9 cellular contexts compared by ENCODE assay signal in the genomic region with DNA sequence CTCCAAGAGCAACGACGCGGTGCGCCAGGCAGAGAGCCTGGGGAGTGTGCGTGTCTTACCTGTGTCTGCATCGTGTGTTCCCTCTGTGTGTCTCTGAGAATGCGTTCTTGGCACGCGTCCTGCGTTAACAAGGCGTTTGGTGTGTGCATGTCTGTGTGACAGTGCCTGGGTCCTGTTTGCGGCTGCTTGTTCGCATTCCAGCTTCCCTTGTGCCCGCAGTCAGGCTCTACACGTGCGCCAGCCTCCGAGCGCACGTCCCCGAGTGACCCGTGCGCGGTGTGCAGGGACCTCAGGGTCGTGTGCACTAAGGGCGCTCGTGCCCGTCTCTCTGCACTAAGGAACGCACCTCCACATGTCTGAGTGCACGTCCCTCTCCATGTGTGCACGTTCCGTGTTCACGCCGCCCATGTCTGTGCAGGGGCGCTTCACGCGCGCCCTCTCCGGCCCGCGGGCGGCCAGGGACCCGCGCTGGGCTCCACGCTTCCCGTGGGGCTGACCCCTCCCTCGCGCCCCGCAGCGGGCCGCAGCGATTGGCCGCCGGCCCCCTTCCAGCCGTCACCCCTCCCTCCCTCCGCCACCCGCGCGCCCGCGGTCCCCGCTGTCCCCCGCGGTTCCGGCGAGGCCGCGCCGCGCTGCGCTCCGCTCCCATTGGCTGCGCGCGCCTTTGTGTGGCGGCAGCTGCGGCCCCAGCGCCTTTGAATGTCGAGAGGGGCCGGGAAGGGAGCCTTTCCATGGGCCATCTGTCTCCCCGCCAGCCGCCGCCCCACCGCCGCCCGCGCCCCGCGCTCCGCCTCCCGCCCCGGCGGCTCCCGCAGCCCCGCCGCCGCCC.
DNase-seq lines count a peak whose midpoint lies in the region; ATAC-seq and TF ChIP-seq lines count a peak whose summit lies in the region.
"Had no signal": no experiment of that assay in that cellular context is flagged by ENCODE, and none has a peak within 500 bp of the region (broad histone marks: within the 10 kb centered on the region; RNA-seq: fewer than 3 reads in every experiment).

No MANE protein-coding gene starts in this region.

- no peak overlapping the region for H3K27ac ChIP-seq in right atrium auricular region
- H3K27ac ChIP-seq: 22Rv1 had no signal

- H3K27me3 ChIP-seq in right atrium auricular region: no peaks in the 10 kb centered on the region

- H3K4me3 ChIP-seq in right atrium auricular region: peak overlapping the region; percentile 68 to 70

- H3K4me1 Mint-ChIP-seq in activated naive CD8-positive, alpha-beta T cell treated with anti-CD3 and anti-CD28 coated beads, Interleukin-2, amount 10 ng/mL, durations not matched to agents 7 days and 5 days: peaks cover 41% of the 10 kb centered on the region

- H3K9me3 ChIP-seq in right atrium auricular region: no peaks in the 10 kb centered on the region

- H3K27ac Mint-ChIP-seq in activated naive CD8-positive, alpha-beta T cell treated with anti-CD3 and anti-CD28 coated beads, Interleukin-2, amount 10 ng/mL, durations not matched to agents 7 days and 5 days: no peak overlapping the region

- H3K4me3 Mint-ChIP-seq in activated naive CD8-positive, alpha-beta T cell treated with anti-CD3 and anti-CD28 coated beads, Interleukin-2, amount 10 ng/mL, durations not matched to agents 7 days and 5 days: peak overlapping the region; percentile 76

- in situ Hi-C loops in ACHN (cut with HindIII; ENCODE audit: low pct_ligation_motif_present, low pct_unique_long_range_greater_than_20kb, low sequenced_read_pairs): no loop called here

- peaks cover 0 to 39% of the 10 kb centered on the region in 2 donors for H3K4me1 ChIP-seq in right atrium auricular region

- H3K36me3 ChIP-seq in right atrium auricular region: no peaks in the 10 kb centered on the region

- peaks cover 3% of the 10 kb centered on the region for H3K36me3 Mint-ChIP-seq in activated naive CD8-positive, alpha-beta T cell treated with anti-CD3 and anti-CD28 coated beads, Interleukin-2, amount 10 ng/mL, durations not matched to agents 7 days and 5 days

- H3K27me3 Mint-ChIP-seq in activated naive CD8-positive, alpha-beta T cell treated with anti-CD3 and anti-CD28 coated beads, Interleukin-2, amount 10 ng/mL, durations not matched to agents 7 days and 5 days: peaks cover 75% of the 10 kb centered on the region

- DNase-seq in NCI-H1417 (lab: John Stamatoyannopoulos, UW) (peak; percentile 67 to 94 (median 91)), NCI-H1417 treated with DMSO at 0.1 percent for 48 hours (lab: John Stamatoyannopoulos, UW) (no peak), NCI-H2196 (lab: John Stamatoyannopoulos, UW; ENCODE audit: unreplicated experiment) (peak; percentile 61), right atrium auricular region (ENCODE audit: low spot score) (no peak), retina (peak; percentile 92), ACHN (no peak), cerebellar nuclear complex (lab: John Stamatoyannopoulos, UW) (no peak)
- peak; percentile 64 for DNase-seq in activated naive CD8-positive, alpha-beta T cell treated with anti-CD3 and anti-CD28 coated beads, Interleukin-2, amount 10 ng/mL, durations not matched to agents 7 days and 5 days

- no peaks in the 10 kb centered on the region for H3K9me3 Mint-ChIP-seq in activated naive CD8-positive, alpha-beta T cell treated with anti-CD3 and anti-CD28 coated beads, Interleukin-2, amount 10 ng/mL, durations not matched to agents 7 days and 5 days

- POLR2A ChIA-PET in activated naive CD8-positive, alpha-beta T cell treated with anti-CD3 and anti-CD28 coated beads, Interleukin-2, amount 10 ng/mL, durations not matched to agents 7 days and 5 days (lab: Charles Lee): interaction anchor here (1.1 kb wide), 1 partner anchor 9 kb away, joined by 3 read pairs; no protein-coding TSS in a partner anchor

- peak; percentile 61 for ATAC-seq in activated naive CD8-positive, alpha-beta T cell treated with anti-CD3 and anti-CD28 coated beads, Interleukin-2, amount 10 ng/mL, durations not matched to agents 7 days and 5 days (ENCODE audit: low read depth)

- TF ChIP-seq CTCF in right atrium auricular region (IDR thresholded peaks at IDR 0.05): no peak

Comparison
In these comparisons a context has a peak if more than half of its experiments do, and no peak if none do; other contexts are left out.
1. DNase-seq: peak in NCI-H1417 (3 of 3), NCI-H2196 (single experiment), activated naive CD8-positive, alpha-beta T cell treated with anti-CD3 and anti-CD28 coated beads, Interleukin-2, amount 10 ng/mL, durations not matched to agents 7 days and 5 days (single experiment) and retina (single experiment); none in NCI-H1417 treated with DMSO at 0.1 percent for 48 hours (single experiment), right atrium auricular region (single experiment), ACHN (single experiment) and cerebellar nuclear complex (0 of 2).